Comparison of ENCODE assay signal across 8 cellular contexts in genomic region chr5:62143268-62144229, GRCh38.
DNase-seq lines count a peak whose midpoint lies in the region; ATAC-seq and TF ChIP-seq lines count a peak whose summit lies in the region.

No MANE protein-coding gene starts in this region.

- CTCF ChIA-PET in PC-9 (lab: Charles Lee): interaction anchor here (0.6 to 0.7 kb wide), 10 partner anchors 18 to 1678 kb away, joined by 3 to 6 read pairs (median 4); no protein-coding TSS in a partner anchor

- H3K4me1 ChIP-seq in cardiac muscle cell (ENCODE audit: low read depth) (peaks cover 6% of the 10 kb centered on the region), PC-9 (replicated peaks; ENCODE audit: insufficient read depth) (no peaks in the 10 kb centered on the region)

- POLR2A ChIA-PET in PC-9 (lab: Charles Lee; ENCODE audit: unreplicated experiment): interaction anchor here (0.6 kb wide), 1 partner anchor 47 kb away, joined by 3 read pairs; no protein-coding TSS in a partner anchor

- no peaks in the 10 kb centered on the region for H3K27me3 ChIP-seq in cardiac muscle cell
- H3K27me3 ChIP-seq in PC-9 (ENCODE audit: insufficient read depth, low read depth): peaks cover 29% of the 10 kb centered on the region

- ATAC-seq in Right ventricle myocardium superior (ENCODE audit: poor library complexity): no peak
- ATAC-seq in GM19467 (IDR thresholded peaks at IDR 0.05; ENCODE audit: unreplicated experiment): no peak
- ATAC-seq in HG02970 (IDR thresholded peaks at IDR 0.05; ENCODE audit: low FRiP score, unreplicated experiment): no peak

- no peak overlapping the region for H2AFZ ChIP-seq in PC-9

- peak overlapping the region; percentile 28; the same call in 1 of the 2 replicates for H3K4me2 ChIP-seq in PC-9

- no peaks in the 10 kb centered on the region for H3K36me3 ChIP-seq in cardiac muscle cell
- no peaks in the 10 kb centered on the region for H3K36me3 ChIP-seq in PC-9 (ENCODE audit: low read depth)

- no peak overlapping the region for H3K27ac ChIP-seq in cardiac muscle cell
- no peak overlapping the region for H3K27ac ChIP-seq in PC-9

- DNase-seq in cardiac muscle cell (ENCODE audit: low read depth in 1 of 2, low spot score in 1 of 2) (peak; percentile 49 to 52), Right ventricle myocardium superior (no peak), PC-9 (no peak), fibroblast of the conjunctiva (ENCODE audit: low read depth) (peak; percentile 8), stromal cell of bone marrow (ENCODE audit: low read depth) (peak; percentile 30), posterior vena cava (ENCODE audit: low spot score) (no peak)

- H3K4me3 ChIP-seq in cardiac muscle cell (no peak overlapping the region), PC-9 (no peak overlapping the region)

- H3K9me3 ChIP-seq in cardiac muscle cell (ENCODE audit: low read depth) (no peaks in the 10 kb centered on the region), PC-9 (ENCODE audit: insufficient read depth, low read depth) (no peaks in the 10 kb centered on the region)

- H3K79me2 ChIP-seq in PC-9 (ENCODE audit: low read depth): no peaks in the 10 kb centered on the region

- H3F3A ChIP-seq in PC-9 (ENCODE audit: insufficient read depth, low read depth): no peaks in the 10 kb centered on the region

- no peaks in the 10 kb centered on the region for H4K20me1 ChIP-seq in PC-9 (ENCODE audit: insufficient read depth)

- intact Hi-C loops in Right ventricle myocardium superior (cut with DNase I) (no loop called here), PC-9 (cut with micrococcal nuclease; ENCODE audit: unreplicated experiment) (loop anchor here (10.0 kb wide), 1 partner anchor 1179 kb away; no protein-coding TSS in a partner anchor), posterior vena cava (cut with DNase I) (no loop called here)

- no TSS peak for BruUV-seq in PC-9 (replicated peaks; lab: Mats Ljungman, UMichigan)

- TF ChIP-seq CTCF in cardiac muscle cell (IDR thresholded peaks at IDR 0.05; ENCODE audit: low read depth, low read length): peak; percentile 50
- peak; percentile 65 for TF ChIP-seq CTCF in PC-9 (conservative IDR thresholded peaks at IDR 0.05)

- H3K9me2 ChIP-seq in PC-9 (ENCODE audit: insufficient read depth): no peaks in the 10 kb centered on the region; the same call in 1 of the 2 replicates

Comparison
In these comparisons a context has a peak if more than half of its experiments do, and no peak if none do; other contexts are left out.
1. DNase-seq: peak in cardiac muscle cell (2 of 2), fibroblast of the conjunctiva (single experiment) and stromal cell of bone marrow (single experiment); none in Right ventricle myocardium superior (single experiment), PC-9 (0 of 2) and posterior vena cava (single experiment).